ENCODE assay signal across 26 cellular contexts in the genomic region with DNA sequence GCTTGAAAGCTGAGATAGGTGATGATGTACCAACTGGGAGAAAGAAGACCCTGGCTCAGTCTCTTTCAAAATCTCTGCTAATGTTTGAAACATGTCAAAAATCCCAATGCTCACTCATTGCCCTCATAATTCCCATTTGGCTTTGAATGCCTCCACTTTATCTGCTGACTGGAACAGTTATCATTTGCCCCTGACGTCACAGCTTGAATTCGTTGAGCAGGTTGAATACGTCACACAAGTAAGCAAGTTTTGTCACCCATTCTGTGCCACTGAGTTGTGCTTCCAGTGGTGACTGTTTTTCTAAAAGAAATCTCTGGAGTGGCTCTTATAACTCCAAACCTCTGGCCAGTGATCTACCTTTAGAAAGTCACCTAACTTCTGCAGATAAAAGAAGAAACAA.
"Had no signal": no experiment of that assay in that cellular context is flagged by ENCODE, and none has a peak within 500 bp of the region (broad histone marks: within the 10 kb centered on the region; RNA-seq: fewer than 3 reads in every experiment).

No MANE protein-coding gene starts in this region.

- H3K4me1 ChIP-seq: stomach, suprapubic skin, testis, thyroid gland, tibial artery, tibial nerve, transverse colon, upper lobe of left lung, upper lobe of right lung, uterus, vagina had no signal

- H3K9me3 ChIP-seq: stomach, suprapubic skin, testis, thoracic aorta, thyroid gland, tibial artery, tibial nerve, transverse colon, upper lobe of left lung, upper lobe of right lung, uterus, vagina had no signal

- H3K36me3 ChIP-seq: stomach, suprapubic skin, thoracic aorta, thyroid gland, tibial artery, tibial nerve, transverse colon, upper lobe of left lung, upper lobe of right lung, uterus, vagina had no signal

- H3K27me3 ChIP-seq: stomach, suprapubic skin, testis, thyroid gland, tibial artery, tibial nerve, transverse colon, upper lobe of left lung, upper lobe of right lung, uterus, vagina had no signal

- H3K27ac ChIP-seq: stomach, suprapubic skin, testis, thoracic aorta, thyroid gland, tibial artery, tibial nerve, transverse colon, upper lobe of left lung, upper lobe of right lung, uterus, vagina had no signal

- DNase-seq: stimulated activated CD4-positive, alpha-beta T cell treated with anti-CD3 and anti-CD28 coated beads, Interleukin-2, amount 100 ng/mL, for 48 hours; stimulated activated CD4-positive, alpha-beta T cell treated with anti-CD3 and anti-CD28 coated beads, Interleukin-4, amount 100 ng/mL, for 1 hour; stimulated activated CD4-positive, alpha-beta T cell treated with anti-CD3 and anti-CD28 coated beads, Interleukin-4, amount 100 ng/mL, for 24 hours; stimulated activated CD4-positive, alpha-beta T cell treated with anti-CD3 and anti-CD28 coated beads, Interleukin-4, amount 100 ng/mL, for 4 hours; stimulated activated CD8-positive, alpha-beta memory T cell treated with anti-CD3 and anti-CD28 coated beads, Interleukin-4, amount 100 ng/mL, for 48 hours; stimulated activated naive B cell treated with anti-CD40 and anti-IgM and Interleukin-4, amounts not matched to agents 10 μg/mL and 1 μg/mL and 100 μg/mL, for 72 hours; stimulated activated naive CD4-positive, alpha-beta T cell; stimulated activated naive CD4-positive, alpha-beta T cell treated with Interleukin-2 at 50 U/mL for 16 hours; stimulated activated naive CD8-positive, alpha-beta T cell treated with anti-CD3 and anti-CD28 coated beads, Interleukin-15, amount 100 ng/mL, for 72 hours; stimulated activated naive CD8-positive, alpha-beta T cell treated with anti-CD3 and anti-CD28 coated beads, Interleukin-15, Interleukin-2, amounts not matched to agents 100 U/mL and 50 U/mL, for 24 hours; stomach; substantia nigra; testis; thyroid gland; tibial artery; transverse colon; trophoblast cell; upper lobe of left lung; upper lobe of right lung; uterus had no signal

- ATAC-seq: stimulated activated effector memory CD8-positive, alpha-beta T cell treated with anti-CD3 and anti-CD28 coated beads, Interleukin-12 subunit alpha, Interleukin-12 subunit beta, amount 100 ng/mL, for 72 hours; stimulated activated memory B cell treated with anti-CD40 and anti-IgM and Interleukin-4, amounts not matched to agents 10 μg/mL and 1 μg/mL and 100 μg/mL, for 72 hours; stimulated activated naive B cell treated with anti-CD40 and anti-IgM and Interleukin-4, amounts not matched to agents 10 μg/mL and 1 μg/mL and 100 μg/mL, for 72 hours; stimulated activated naive CD8-positive, alpha-beta T cell treated with anti-CD3 and anti-CD28 coated beads, Interleukin-15, amount 100 ng/mL, for 72 hours; stimulated activated naive CD8-positive, alpha-beta T cell treated with anti-CD3 and anti-CD28 coated beads, Interleukin-15, Interleukin-2, amounts not matched to agents 100 U/mL and 50 U/mL, for 24 hours; upper lobe of right lung had no signal

- H3K4me3 ChIP-seq: stomach, suprapubic skin, testis, thoracic aorta, thyroid gland, tibial artery, tibial nerve, transverse colon, upper lobe of left lung, upper lobe of right lung, uterus, vagina had no signal
